In the genomic region with DNA sequence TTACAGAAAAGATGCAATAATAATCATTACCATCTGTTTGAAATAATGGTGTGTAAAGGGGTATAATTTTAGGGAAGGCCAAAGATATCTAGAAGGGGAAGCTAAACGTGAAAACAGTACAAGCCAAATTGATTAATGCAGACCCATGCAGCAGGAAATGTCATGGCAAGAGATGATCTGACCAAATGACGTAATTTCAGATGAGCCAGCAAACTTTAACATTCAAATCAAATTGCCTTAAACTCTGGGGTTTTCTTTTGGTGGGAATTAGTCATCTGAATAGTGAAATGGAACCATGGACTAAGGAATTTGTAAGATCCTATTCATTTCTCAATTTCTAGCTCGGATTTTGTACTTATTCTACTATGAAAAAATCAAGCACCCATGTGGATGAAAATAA, we compare ENCODE assay signal across 20 cellular contexts. TPM values are rescaled to one million over a fixed set of nuclear protein-coding genes. Genes with fewer than 3 reads are reported as not detected.
A peak's percentile ranks its signal among the peaks of the same experiment; 100 is the strongest.
DNase-seq lines count a peak whose midpoint lies in the region; ATAC-seq and TF ChIP-seq lines count a peak whose summit lies in the region.
"Had no signal": no experiment of that assay in that cellular context is flagged by ENCODE, and none has a peak within 500 bp of the region (broad histone marks: within the 10 kb centered on the region; RNA-seq: fewer than 3 reads in every experiment).

No MANE protein-coding gene starts in this region.

- no peak overlapping the region for H3K27ac Mint-ChIP-seq in nephron progenitor cell
- H3K27ac Mint-ChIP-seq: activated naive CD8-positive, alpha-beta T cell treated with anti-CD3 and anti-CD28 coated beads, Interleukin-2, amount 10 ng/mL, durations not matched to agents 7 days and 5 days; T-helper 17 cell had no signal

- ATAC-seq in HG03108 (IDR thresholded peaks at IDR 0.05; ENCODE audit: unreplicated experiment): no peak
- no peak for ATAC-seq in GM21447 (IDR thresholded peaks at IDR 0.05; ENCODE audit: unreplicated experiment)
- ATAC-seq: left cardiac atrium, T-helper 17 cell had no signal

- TF ChIP-seq CTCF in astrocyte of the cerebellum (IDR thresholded peaks at IDR 0.05; ENCODE audit: low read depth, low read length, missing control alignments): no peak
- no peak for TF ChIP-seq CTCF in nephron progenitor cell (IDR thresholded peaks at IDR 0.05)

- H3K9me3 Mint-ChIP-seq in nephron progenitor cell: no peaks in the 10 kb centered on the region
- H3K9me3 Mint-ChIP-seq: activated naive CD8-positive, alpha-beta T cell treated with anti-CD3 and anti-CD28 coated beads, Interleukin-2, amount 10 ng/mL, durations not matched to agents 7 days and 5 days had no signal

- H3K4me3 Mint-ChIP-seq in nephron progenitor cell: no peak overlapping the region
- H3K4me3 Mint-ChIP-seq: activated naive CD8-positive, alpha-beta T cell treated with anti-CD3 and anti-CD28 coated beads, Interleukin-2, amount 10 ng/mL, durations not matched to agents 7 days and 5 days; T-helper 17 cell had no signal

- H3K4me1 Mint-ChIP-seq in nephron progenitor cell: no peaks in the 10 kb centered on the region
- H3K4me1 Mint-ChIP-seq: activated naive CD8-positive, alpha-beta T cell treated with anti-CD3 and anti-CD28 coated beads, Interleukin-2, amount 10 ng/mL, durations not matched to agents 7 days and 5 days; T-helper 17 cell had no signal

- no peaks in the 10 kb centered on the region for H3K27me3 Mint-ChIP-seq in nephron progenitor cell (ENCODE audit: low read depth, poor library complexity)
- H3K27me3 Mint-ChIP-seq: activated naive CD8-positive, alpha-beta T cell treated with anti-CD3 and anti-CD28 coated beads, Interleukin-2, amount 10 ng/mL, durations not matched to agents 7 days and 5 days had no signal

- no peak overlapping the region for H3K4me3 ChIP-seq in astrocyte of the cerebellum (ENCODE audit: low read depth, low read length)
- H3K4me3 ChIP-seq: BLaER1 treated with 17β-estradiol and CSF1 and Interleukin-3, amounts not matched to agents 10 nM and 100 nM; SJCRH30; thoracic aorta had no signal

- DNase-seq in Caki2 (ENCODE audit: low read depth) (peak; percentile 14), HS-5 (ENCODE audit: low read depth) (peak; percentile 96), astrocyte of the cerebellum (ENCODE audit: low read depth) (peak; percentile 23), iris pigment epithelial cell (ENCODE audit: low read depth) (peak; percentile 64), nephron progenitor cell (no peak), HuH-7 (ENCODE audit: low spot score) (no peak)
- DNase-seq: activated CD4-positive, alpha-beta T cell treated with anti-CD3 and anti-CD28 coated beads for 1 hour; activated naive CD8-positive, alpha-beta T cell treated with anti-CD3 and anti-CD28 coated beads, Interleukin-2, amount 10 ng/mL, durations not matched to agents 7 days and 5 days; KBM-7; left cardiac atrium; NCI-H2107; NCI-H526; SJCRH30; stimulated activated CD4-positive, alpha-beta T cell treated with anti-CD3 and anti-CD28 coated beads, Interleukin-12 subunit alpha, Interleukin-12 subunit beta, amount 100 ng/mL, for 4 hours; T-helper 17 cell had no signal

- in situ Hi-C loops in Caki2 (cut with HindIII; ENCODE audit: low pct_unique_long_range_greater_than_20kb, low sequenced_read_pairs) (loop anchor here (25.0 kb wide), 1 partner anchor 688 kb away; no protein-coding TSS in a partner anchor), astrocyte of the cerebellum (cut with HindIII; ENCODE audit: low sequenced_read_pairs) (no loop called here)

- no peaks in the 10 kb centered on the region for H3K36me3 Mint-ChIP-seq in nephron progenitor cell (ENCODE audit: low read depth)
- H3K36me3 Mint-ChIP-seq: activated naive CD8-positive, alpha-beta T cell treated with anti-CD3 and anti-CD28 coated beads, Interleukin-2, amount 10 ng/mL, durations not matched to agents 7 days and 5 days had no signal

RNA-seq across cellular contexts. Expression of a gene that starts 21.4 kb away (rescaled TPM):
- 12.6 and 18.8 TPM in 2 replicates for total RNA-seq in Caki2 (2014; rRNA removed; shearing (Covaris generic); ENCODE audit: low replicate concordance)
- total RNA-seq: cardiac septum, SJCRH30 had no signal

Comparison
In these comparisons a context has a peak if more than half of its experiments do, and no peak if none do; other contexts are left out.
1. DNase-seq: peak in Caki2 (single experiment), HS-5 (single experiment), astrocyte of the cerebellum (single experiment) and iris pigment epithelial cell (single experiment); none in nephron progenitor cell (single experiment) and HuH-7 (single experiment).